ENCODE assay signal across 1 cellular context in the genomic region with DNA sequence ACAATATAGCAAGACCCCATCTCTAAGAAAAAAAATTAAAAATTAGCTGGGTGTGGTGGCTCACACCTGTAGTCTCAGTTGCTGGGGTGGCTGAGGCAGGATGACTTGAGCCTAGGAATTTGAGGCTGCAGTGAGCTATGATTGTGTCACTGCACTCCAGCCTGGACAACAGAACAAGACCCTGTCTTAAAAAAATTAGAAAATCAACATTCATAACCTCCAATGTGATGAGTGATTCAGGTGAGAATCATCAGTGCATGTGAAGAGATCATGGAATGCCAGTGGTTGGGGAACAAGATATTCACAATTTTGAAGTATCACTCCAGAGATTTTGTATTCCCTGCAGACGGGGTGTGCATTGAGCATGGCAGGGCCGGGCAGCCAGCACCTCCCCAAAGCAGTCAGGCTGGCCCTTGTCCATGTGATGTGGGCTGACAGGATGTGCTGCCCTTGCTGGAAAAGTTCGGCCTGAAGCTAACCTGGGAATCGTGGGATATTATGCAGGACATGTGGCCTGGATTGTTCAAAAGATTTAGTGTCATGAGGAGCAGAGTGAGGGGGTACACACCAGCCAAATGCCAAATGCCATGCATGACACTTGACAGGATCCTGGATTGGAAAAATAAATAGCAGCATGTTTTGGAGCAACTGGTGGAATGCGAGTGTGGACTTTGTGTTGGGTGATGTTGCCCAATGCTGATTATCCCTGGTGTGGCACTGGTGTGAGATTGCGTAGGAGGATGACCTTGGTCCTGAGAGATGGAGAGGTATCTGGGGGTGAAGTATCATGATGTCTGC.
A peak's percentile ranks its signal among the peaks of the same experiment; 100 is the strongest.
TF ChIP-seq lines count a peak whose summit lies in the region.

No MANE protein-coding gene starts in this region.

TF ChIP-seq in IMR-90, 13 proteins besides CTCF, POLR2A, EP300 and RAD21:
- TF ChIP-seq BHLHE40 (IDR thresholded peaks at IDR 0.05; ENCODE audit: low read depth, low read length) (no peak), MAZ (IDR thresholded peaks at IDR 0.05; ENCODE audit: borderline replicate concordance, low read depth, low read length) (no peak), CEBPB (IDR thresholded peaks at IDR 0.05; ENCODE audit: low read depth, low read length) (peak; percentile 31; the same call in 1 of the 2 replicates)
